In the genomic region with DNA sequence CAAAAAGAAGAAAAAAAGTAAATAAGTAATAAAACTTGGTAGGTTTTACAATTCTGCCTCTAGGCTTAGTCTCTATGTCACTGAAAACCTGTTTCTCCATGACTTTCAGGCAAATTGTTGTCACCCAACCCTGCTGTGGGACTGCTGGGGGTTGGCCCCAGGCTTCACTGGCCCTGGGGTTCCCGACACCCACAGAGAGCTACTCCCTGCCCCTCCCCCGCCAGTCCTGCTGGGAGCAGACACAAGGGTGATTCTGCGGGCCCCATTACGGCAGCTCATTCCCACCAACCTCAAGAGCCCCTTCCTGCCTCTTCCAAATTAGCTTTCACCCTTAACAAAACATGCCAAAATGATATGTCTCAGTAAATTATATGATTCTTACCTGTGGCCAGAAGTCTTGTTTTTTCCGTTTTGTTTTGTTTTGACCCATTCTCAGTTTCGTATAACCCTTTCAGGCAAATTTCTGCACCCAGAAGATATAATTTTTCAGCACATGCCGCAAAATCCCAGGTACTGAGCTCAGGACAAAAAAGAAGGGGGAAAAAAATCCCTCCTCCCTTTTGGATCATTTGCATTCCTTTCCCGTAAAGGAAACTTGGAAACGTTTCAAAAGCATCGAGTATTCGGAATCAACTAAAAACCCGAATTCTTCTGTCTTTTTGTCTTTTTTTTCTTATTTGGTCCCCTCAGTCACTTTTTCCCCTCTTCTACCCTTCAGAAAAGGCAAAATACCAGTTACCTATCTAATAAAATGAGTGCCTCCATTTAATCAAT, we compare ENCODE assay signal across 12 cellular contexts. TPM values are rescaled to one million over a fixed set of nuclear protein-coding genes. Genes with fewer than 3 reads are reported as not detected.
A peak's percentile ranks its signal among the peaks of the same experiment; 100 is the strongest.
DNase-seq lines count a peak whose midpoint lies in the region; ATAC-seq and TF ChIP-seq lines count a peak whose summit lies in the region.
"Had no signal": no experiment of that assay in that cellular context is flagged by ENCODE, and none has a peak within 500 bp of the region (broad histone marks: within the 10 kb centered on the region; RNA-seq: fewer than 3 reads in every experiment).

No MANE protein-coding gene starts in this region.

- TF ChIP-seq POLR2A in Peyer's patch (IDR thresholded peaks at IDR 0.05), result no peak
- no peak for TF ChIP-seq POLR2A in esophagus squamous epithelium (IDR thresholded peaks at IDR 0.05)

- 65 to 73% methylated on average over 12 of the region's 12 CpGs for WGBS in esophagus squamous epithelium, 2 donors
- 21 to 26% methylated on average over 12 of the region's 12 CpGs for WGBS in GM23248 (ENCODE audit: low coverage in 1 of 2, low lambda C conversion rate in 2 of 2, missing lambda C conversion rate in 2 of 2), 2 experiments

- peak overlapping the region; percentile 97 for H3K27ac Mint-ChIP-seq in CD8-positive, alpha-beta T cell
- H3K27ac Mint-ChIP-seq in osteocyte (ENCODE audit: unreplicated experiment), result peak overlapping the region; percentile 19
- peak overlapping the region in 1 of 8 donors; percentile 2 for H3K27ac Mint-ChIP-seq in CD8-positive, alpha-beta memory T cell

- no peak for ATAC-seq in CD8-positive, alpha-beta T cell

- H3K9me3 ChIP-seq in CD8-positive, alpha-beta T cell (ENCODE audit: low read length), result no peaks in the 10 kb centered on the region
- H3K9me3 ChIP-seq in Peyer's patch, result no peaks in the 10 kb centered on the region
- H3K9me3 ChIP-seq in esophagus squamous epithelium, result no peaks in the 10 kb centered on the region
- H3K9me3 ChIP-seq in CD8-positive, alpha-beta memory T cell (ENCODE audit: low read length), result no peaks in the 10 kb centered on the region
- H3K9me3 ChIP-seq in GM23248 (ENCODE audit: low read depth), result no peaks in the 10 kb centered on the region

- no peak overlapping the region for H3K9ac ChIP-seq in GM23248

- peaks cover 12% of the 10 kb centered on the region for H3K4me1 ChIP-seq in CD8-positive, alpha-beta T cell (ENCODE audit: insufficient read depth, low read length)
- H3K4me1 ChIP-seq in Peyer's patch, result peaks cover 0 to 41% (median 23%) of the 10 kb centered on the region in 4 donors
- H3K4me1 ChIP-seq in esophagus squamous epithelium, result peaks cover 3 to 83% (median 51%) of the 10 kb centered on the region in 3 donors
- H3K4me1 ChIP-seq in CD8-positive, alpha-beta memory T cell (ENCODE audit: insufficient read depth, low read length), result peaks cover 19% of the 10 kb centered on the region
- H3K4me1 ChIP-seq in GM23248 (ENCODE audit: insufficient read depth), result no peaks in the 10 kb centered on the region

- no peak overlapping the region for H3K4me2 ChIP-seq in GM23248 (ENCODE audit: unreplicated experiment)

- H3K4me1 Mint-ChIP-seq in CD8-positive, alpha-beta T cell (ENCODE audit: low read depth), result peaks cover 37% of the 10 kb centered on the region
- peaks cover 57% of the 10 kb centered on the region for H3K4me1 Mint-ChIP-seq in osteocyte (ENCODE audit: unreplicated experiment)
- no peaks in the 10 kb centered on the region for H3K4me1 Mint-ChIP-seq in CD8-positive, alpha-beta memory T cell

- no peak overlapping the region for H2AFZ ChIP-seq in GM23248

- peak overlapping the region; percentile 29 for H3K4me3 Mint-ChIP-seq in CD8-positive, alpha-beta T cell
- H3K4me3 Mint-ChIP-seq in osteocyte (ENCODE audit: unreplicated experiment), result no peak overlapping the region
- H3K4me3 Mint-ChIP-seq in CD8-positive, alpha-beta memory T cell, result no peak overlapping the region

- in situ Hi-C loops in GM23248 (cut with MboI), result no loop called here

- POLR2A ChIA-PET in CD8-positive, alpha-beta T cell (lab: Charles Lee), result interaction anchor here (0.6 to 0.9 kb wide), 2 partner anchors 160 to 166 kb away, joined by 3 read pairs; no protein-coding TSS in a partner anchor
- POLR2A ChIA-PET in CD8-positive, alpha-beta memory T cell (lab: Charles Lee), result no interaction called here

- CTCF ChIA-PET in CD8-positive, alpha-beta T cell (lab: Charles Lee), result interaction anchor here (1.1 kb wide), 1 partner anchor 17 kb away, joined by 3 read pairs; no protein-coding TSS in a partner anchor
- CTCF ChIA-PET in CD8-positive, alpha-beta memory T cell (lab: Charles Lee), result no interaction called here

- H3K27me3 Mint-ChIP-seq in CD8-positive, alpha-beta T cell (ENCODE audit: low read depth), result no peaks in the 10 kb centered on the region
- H3K27me3 Mint-ChIP-seq in osteocyte (ENCODE audit: unreplicated experiment), result no peaks in the 10 kb centered on the region
- H3K27me3 Mint-ChIP-seq in CD8-positive, alpha-beta memory T cell, result peaks cover 7 to 20% of the 10 kb centered on the region in 2 donors

- H3K79me2 ChIP-seq in GM23248 (ENCODE audit: insufficient read depth), result no peaks in the 10 kb centered on the region

- no peak overlapping the region for H3K4me3 ChIP-seq in CD8-positive, alpha-beta T cell (ENCODE audit: low read depth, low read length)
- H3K4me3 ChIP-seq in Peyer's patch (no peak overlapping the region), esophagus squamous epithelium (no peak overlapping the region), GM23248 (no peak overlapping the region)
- H3K4me3 ChIP-seq in CD8-positive, alpha-beta memory T cell (ENCODE audit: low read length), result no peak overlapping the region

- no peaks in the 10 kb centered on the region for H3K9me3 Mint-ChIP-seq in CD8-positive, alpha-beta T cell
- no peaks in the 10 kb centered on the region for H3K9me3 Mint-ChIP-seq in osteocyte (ENCODE audit: unreplicated experiment)
- no peaks in the 10 kb centered on the region for H3K9me3 Mint-ChIP-seq in CD8-positive, alpha-beta memory T cell

- H3F3A ChIP-seq in GM23248 (ENCODE audit: insufficient read depth), result no peaks in the 10 kb centered on the region

- H4K20me1 ChIP-seq in GM23248 (ENCODE audit: insufficient read depth), result no peaks in the 10 kb centered on the region

- H3K9me2 ChIP-seq in GM23248 (ENCODE audit: insufficient read depth), result no peaks in the 10 kb centered on the region

- no peak for TF ChIP-seq CTCF in CD8-positive, alpha-beta T cell (IDR thresholded peaks at IDR 0.05)
- no peak for TF ChIP-seq CTCF in Peyer's patch (IDR thresholded peaks at IDR 0.05)
- no peak for TF ChIP-seq CTCF in esophagus squamous epithelium (IDR thresholded peaks at IDR 0.05)
- no peak for TF ChIP-seq CTCF in osteocyte (IDR thresholded peaks at IDR 0.05)

- intact Hi-C loops in CD8-positive, alpha-beta T cell (cut with DNase I, micrococcal nuclease), result no loop called here
- intact Hi-C loops in esophagus squamous epithelium (cut with DNase I), result no loop called here

- no peaks in the 10 kb centered on the region for H3K36me3 Mint-ChIP-seq in CD8-positive, alpha-beta T cell
- peaks cover 9% of the 10 kb centered on the region for H3K36me3 Mint-ChIP-seq in osteocyte (ENCODE audit: unreplicated experiment)
- no peaks in the 10 kb centered on the region for H3K36me3 Mint-ChIP-seq in CD8-positive, alpha-beta memory T cell

- no peak overlapping the region for H3K27ac ChIP-seq in CD8-positive, alpha-beta T cell (ENCODE audit: low read depth, low read length)
- H3K27ac ChIP-seq in Peyer's patch (peak overlapping the region; percentile 69 to 88 (median 72)), esophagus squamous epithelium (peak overlapping the region in 3 of 4 donors; percentile 44 to 82 (median 76)), GM23248 (no peak overlapping the region)
- no peak overlapping the region for H3K27ac ChIP-seq in CD8-positive, alpha-beta memory T cell (ENCODE audit: low read depth, low read length)
- H3K27ac ChIP-seq: HL-60 had no signal

- H3K27me3 ChIP-seq in CD8-positive, alpha-beta T cell (ENCODE audit: insufficient read depth, low read length), result no peaks in the 10 kb centered on the region
- H3K27me3 ChIP-seq in Peyer's patch (no peaks in the 10 kb centered on the region), esophagus squamous epithelium (no peaks in the 10 kb centered on the region), GM23248 (replicated peaks; ENCODE audit: insufficient read depth) (peaks cover 67% of the 10 kb centered on the region)
- no peaks in the 10 kb centered on the region for H3K27me3 ChIP-seq in CD8-positive, alpha-beta memory T cell (ENCODE audit: insufficient read depth, low read length, poor library complexity, severe bottlenecking)

- no peak for DNase-seq in CD8-positive, alpha-beta T cell
- peak in 1 of 3 donors; percentile 48 for DNase-seq in Peyer's patch
- DNase-seq in esophagus squamous epithelium (lab: John Stamatoyannopoulos, UW), result no peak
- no peak for DNase-seq in osteocyte (ENCODE audit: extremely low spot score, unreplicated experiment)
- DNase-seq in CD8-positive, alpha-beta memory T cell, result no peak
- no peak for DNase-seq in cerebellar nuclear complex (lab: John Stamatoyannopoulos, UW)
- DNase-seq in activated effector memory CD4-positive, alpha-beta T cell treated with Interleukin-2 at 50 U/mL for 16 hours, result no peak
- no peak for DNase-seq in GM23248
- DNase-seq: activated CD4-positive, CD25-positive, alpha-beta regulatory T cell; cortex of kidney; NCI-H2171 treated with DMSO at 0.1 percent for 48 hours had no signal

- no peaks in the 10 kb centered on the region for H3K36me3 ChIP-seq in CD8-positive, alpha-beta T cell (ENCODE audit: insufficient read depth, low read length)
- H3K36me3 ChIP-seq in Peyer's patch (no peaks in the 10 kb centered on the region), esophagus squamous epithelium (no peaks in the 10 kb centered on the region), GM23248 (ENCODE audit: low read depth) (no peaks in the 10 kb centered on the region)
- no peaks in the 10 kb centered on the region for H3K36me3 ChIP-seq in CD8-positive, alpha-beta memory T cell (ENCODE audit: insufficient read depth, low read length)

RNA-seq across cellular contexts. Expression of gene CHST15, which starts 27.8 kb away (rescaled TPM):
- under 1 TPM; 0.19 to 0.33 TPM for total RNA-seq in CD8-positive, alpha-beta T cell
- 10 to 100 TPM in 2 of 4 donors, 1 to 10 TPM in 2; 3.9 to 55.3 (median 10.9) TPM for total RNA-seq in Peyer's patch
- 10 to 100 TPM in 2 of 4 donors, 1 to 10 TPM in 2; 4.0 to 23.0 (median 13.8) TPM for total RNA-seq in esophagus squamous epithelium
- 66.3 and 73.6 TPM in 2 replicates for total RNA-seq in osteocyte
- total RNA-seq in CD8-positive, alpha-beta memory T cell, result under 1 TPM; 0.18 to 0.24 TPM
- polyA plus RNA-seq in CD8-positive, alpha-beta memory T cell, result not detected
- 0.11 and 0.25 TPM in 2 replicates for total RNA-seq in GM23248 (2014; rRNA removed; shearing (Covaris generic))
- 0.06 and 0.34 TPM in 2 replicates for polyA plus RNA-seq in GM23248 (2016; fragmentation: Nextera tagmentation; extraction: Ambion mirVana)

Comparison
In these comparisons a context has a peak if more than half of its experiments do, and no peak if none do; other contexts are left out.
1. H3K27ac ChIP-seq: peak in Peyer's patch (4 of 4) and esophagus squamous epithelium (3 of 4); none in CD8-positive, alpha-beta T cell (single experiment), CD8-positive, alpha-beta memory T cell (single experiment) and GM23248 (single experiment).